ENCODE assay signal across 35 cellular contexts in genomic region chr2:121905201-121905600, GRCh38.
"Had no signal": no experiment of that assay in that cellular context is flagged by ENCODE, and none has a peak within 500 bp of the region (broad histone marks: within the 10 kb centered on the region; RNA-seq: fewer than 3 reads in every experiment).

No MANE protein-coding gene starts in this region.

- DNase-seq: activated B cell treated with CpG ODN at 0.5 μM for 24 hours; activated CD4-positive, alpha-beta memory T cell treated with anti-CD3 and anti-CD28 coated beads for 36 hours; activated CD4-positive, alpha-beta T cell treated with anti-CD3 and anti-CD28 coated beads for 4 hours; activated CD4-positive, alpha-beta T cell treated with anti-CD3 and anti-CD28 coated beads, Interleukin-2, amount 10 ng/mL, durations not matched to agents 24 days and 14 days; activated CD4-positive, alpha-beta T cell treated with anti-CD3 and anti-CD28 coated beads, Interleukin-2, amount 50 U/mL, for 1 hour; activated CD4-positive, alpha-beta T cell treated with anti-CD3 and anti-CD28 coated beads, Interleukin-2, amount 50 U/mL, for 4 hours; activated CD4-positive, CD25-positive, alpha-beta regulatory T cell treated with anti-CD3 and anti-CD28 coated beads, Interleukin-2, amount 50 U/mL, for 72 hours; activated CD8-positive, alpha-beta memory T cell treated with anti-CD3 and anti-CD28 coated beads, Interleukin-2, amount 50 U/mL, for 4 hours; activated CD8-positive, alpha-beta T cell treated with anti-CD3 and anti-CD28 coated beads for 36 hours; activated effector memory CD4-positive, alpha-beta T cell treated with anti-CD3 and anti-CD28 coated beads, Interleukin-2, amount 50 U/mL, for 16 hours; activated gamma-delta T cell treated with Interleukin-2 at 50 U/mL for 16 hours; activated naive CD4-positive, alpha-beta T cell; activated naive CD4-positive, alpha-beta T cell treated with anti-CD3 and anti-CD28 coated beads for 36 hours; activated naive CD4-positive, alpha-beta T cell treated with anti-CD3 and anti-CD28 coated beads, Interleukin-2, amount 50 U/mL, for 16 hours; activated naive CD8-positive, alpha-beta T cell treated with anti-CD3 and anti-CD28 coated beads for 36 hours; activated T-cell treated with anti-CD3 and anti-CD28 coated beads for 4 hours; activated T-cell treated with anti-CD3 and anti-CD28 coated beads, Interleukin-2, amount 50 U/mL, for 1 hour; activated T-cell treated with anti-CD3 and anti-CD28 coated beads, Interleukin-2, amount 50 U/mL, for 4 hours; activated T-cell treated with anti-CD3 and anti-CD28 coated beads, Interleukin-2, amount 50 U/mL, for 72 hours; adrenal gland; amygdala; anterior cingulate cortex; caudate nucleus; cerebellar nuclear complex; T-helper 1 cell; T1000; WERI-Rb-1 had no signal

- H3K4me3 ChIP-seq: adrenal gland, ascending aorta, cardiac muscle cell had no signal

- H3K4me3 Mint-ChIP-seq: activated B cell treated with CpG ODN at 0.5 μM for 24 hours; activated CD4-positive, alpha-beta memory T cell treated with anti-CD3 and anti-CD28 coated beads for 36 hours; activated CD4-positive, alpha-beta T cell treated with anti-CD3 and anti-CD28 coated beads, Interleukin-2, amount 10 ng/mL, durations not matched to agents 24 days and 14 days; activated CD8-positive, alpha-beta T cell treated with anti-CD3 and anti-CD28 coated beads for 36 hours; activated naive CD4-positive, alpha-beta T cell treated with anti-CD3 and anti-CD28 coated beads for 36 hours; activated naive CD8-positive, alpha-beta T cell treated with anti-CD3 and anti-CD28 coated beads for 36 hours; activated T-cell treated with anti-CD3 and anti-CD28 coated beads, Interleukin-2, amount 50 U/mL, for 4 hours; activated T-cell treated with anti-CD3 and anti-CD28 coated beads, Interleukin-2, amount 50 U/mL, for 72 hours; activated T-helper 1 cell treated with anti-CD3 and anti-CD28 coated beads, Interleukin-12 subunit alpha, Interleukin-12 subunit beta, Interleukin-2, Interleukin-4 antibody, amounts not matched to agents 30 ng/mL and 10 ng/mL and 1 ng/mL, durations not matched to agents 14 hours and 24 hours and 36 hours; activated T-helper 17 cell treated with anti-CD3 and anti-CD28 coated beads, Interleukin-2, amount 50 U/mL, for 72 hours; brain; central memory CD8-positive, alpha-beta T cell; T-helper 1 cell treated with Interleukin-12 subunit alpha and Interleukin-12 subunit beta and Interleukin-4 antibody, amounts not matched to agents 30 μg/mL and 1 μg/mL, for 36 hours had no signal

- H3K9me3 Mint-ChIP-seq: activated B cell treated with CpG ODN at 0.5 μM for 24 hours; activated CD4-positive, alpha-beta memory T cell treated with anti-CD3 and anti-CD28 coated beads for 36 hours; activated CD4-positive, alpha-beta T cell treated with anti-CD3 and anti-CD28 coated beads, Interleukin-2, amount 10 ng/mL, durations not matched to agents 24 days and 14 days; activated CD8-positive, alpha-beta T cell treated with anti-CD3 and anti-CD28 coated beads for 36 hours; activated naive CD4-positive, alpha-beta T cell treated with anti-CD3 and anti-CD28 coated beads for 36 hours; activated naive CD4-positive, alpha-beta T cell treated with anti-CD3 and anti-CD28 coated beads, Interleukin-2, amount 50 U/mL, for 72 hours; activated naive CD8-positive, alpha-beta T cell treated with anti-CD3 and anti-CD28 coated beads for 36 hours; activated T-cell treated with anti-CD3 and anti-CD28 coated beads, Interleukin-2, amount 50 U/mL, for 4 hours; activated T-cell treated with anti-CD3 and anti-CD28 coated beads, Interleukin-2, amount 50 U/mL, for 72 hours; activated T-helper 1 cell treated with anti-CD3 and anti-CD28 coated beads, Interleukin-12 subunit alpha, Interleukin-12 subunit beta, Interleukin-2, Interleukin-4 antibody, amounts not matched to agents 30 ng/mL and 10 ng/mL and 1 ng/mL, durations not matched to agents 14 hours and 24 hours and 36 hours; activated T-helper 17 cell treated with anti-CD3 and anti-CD28 coated beads, Interleukin-2, amount 50 U/mL, for 72 hours; central memory CD8-positive, alpha-beta T cell; T-helper 1 cell treated with Interleukin-12 subunit alpha and Interleukin-12 subunit beta and Interleukin-4 antibody, amounts not matched to agents 30 μg/mL and 1 μg/mL, for 36 hours had no signal

- H3K36me3 Mint-ChIP-seq: activated CD4-positive, alpha-beta memory T cell treated with anti-CD3 and anti-CD28 coated beads for 36 hours; activated naive CD4-positive, alpha-beta T cell treated with anti-CD3 and anti-CD28 coated beads, Interleukin-2, amount 50 U/mL, for 72 hours; activated naive CD8-positive, alpha-beta T cell treated with anti-CD3 and anti-CD28 coated beads for 36 hours; brain had no signal

- H3K4me1 ChIP-seq: adrenal gland, ascending aorta had no signal

- H3K27ac Mint-ChIP-seq: activated B cell treated with CpG ODN at 0.5 μM for 24 hours; activated CD4-positive, alpha-beta memory T cell treated with anti-CD3 and anti-CD28 coated beads for 36 hours; activated CD4-positive, alpha-beta T cell treated with anti-CD3 and anti-CD28 coated beads, Interleukin-2, amount 10 ng/mL, durations not matched to agents 24 days and 14 days; activated CD8-positive, alpha-beta T cell treated with anti-CD3 and anti-CD28 coated beads for 36 hours; activated naive CD4-positive, alpha-beta T cell treated with anti-CD3 and anti-CD28 coated beads for 36 hours; activated naive CD4-positive, alpha-beta T cell treated with anti-CD3 and anti-CD28 coated beads, Interleukin-2, amount 50 U/mL, for 72 hours; activated naive CD8-positive, alpha-beta T cell treated with anti-CD3 and anti-CD28 coated beads for 36 hours; activated T-cell treated with anti-CD3 and anti-CD28 coated beads, Interleukin-2, amount 50 U/mL, for 72 hours; activated T-helper 1 cell treated with anti-CD3 and anti-CD28 coated beads, Interleukin-12 subunit alpha, Interleukin-12 subunit beta, Interleukin-2, Interleukin-4 antibody, amounts not matched to agents 30 ng/mL and 10 ng/mL and 1 ng/mL, durations not matched to agents 14 hours and 24 hours and 36 hours; activated T-helper 17 cell treated with anti-CD3 and anti-CD28 coated beads, Interleukin-2, amount 50 U/mL, for 72 hours; brain; T-helper 1 cell treated with Interleukin-12 subunit alpha and Interleukin-12 subunit beta and Interleukin-4 antibody, amounts not matched to agents 30 μg/mL and 1 μg/mL, for 36 hours had no signal

- H3K27me3 Mint-ChIP-seq: activated B cell treated with CpG ODN at 0.5 μM for 24 hours; activated CD4-positive, alpha-beta memory T cell treated with anti-CD3 and anti-CD28 coated beads for 36 hours; activated CD4-positive, alpha-beta T cell treated with anti-CD3 and anti-CD28 coated beads, Interleukin-2, amount 10 ng/mL, durations not matched to agents 24 days and 14 days; activated CD8-positive, alpha-beta T cell treated with anti-CD3 and anti-CD28 coated beads for 36 hours; activated naive CD8-positive, alpha-beta T cell treated with anti-CD3 and anti-CD28 coated beads for 36 hours; activated T-helper 17 cell treated with anti-CD3 and anti-CD28 coated beads, Interleukin-2, amount 50 U/mL, for 72 hours had no signal

- H3K36me3 ChIP-seq: adrenal gland, ascending aorta, cardiac muscle cell, WERI-Rb-1 had no signal

- H3K9me3 ChIP-seq: adrenal gland, ascending aorta had no signal

- H3K27me3 ChIP-seq: adrenal gland, ascending aorta, cardiac muscle cell had no signal

- H3K4me1 Mint-ChIP-seq: activated B cell treated with CpG ODN at 0.5 μM for 24 hours; activated CD4-positive, alpha-beta T cell treated with anti-CD3 and anti-CD28 coated beads, Interleukin-2, amount 10 ng/mL, durations not matched to agents 24 days and 14 days; activated naive CD8-positive, alpha-beta T cell treated with anti-CD3 and anti-CD28 coated beads for 36 hours; activated T-helper 17 cell treated with anti-CD3 and anti-CD28 coated beads, Interleukin-2, amount 50 U/mL, for 72 hours; central memory CD8-positive, alpha-beta T cell had no signal

- H3K27ac ChIP-seq: adrenal gland, ascending aorta, cardiac muscle cell, WERI-Rb-1 had no signal
